ENCODE assay signal across 8 cellular contexts in the genomic region with DNA sequence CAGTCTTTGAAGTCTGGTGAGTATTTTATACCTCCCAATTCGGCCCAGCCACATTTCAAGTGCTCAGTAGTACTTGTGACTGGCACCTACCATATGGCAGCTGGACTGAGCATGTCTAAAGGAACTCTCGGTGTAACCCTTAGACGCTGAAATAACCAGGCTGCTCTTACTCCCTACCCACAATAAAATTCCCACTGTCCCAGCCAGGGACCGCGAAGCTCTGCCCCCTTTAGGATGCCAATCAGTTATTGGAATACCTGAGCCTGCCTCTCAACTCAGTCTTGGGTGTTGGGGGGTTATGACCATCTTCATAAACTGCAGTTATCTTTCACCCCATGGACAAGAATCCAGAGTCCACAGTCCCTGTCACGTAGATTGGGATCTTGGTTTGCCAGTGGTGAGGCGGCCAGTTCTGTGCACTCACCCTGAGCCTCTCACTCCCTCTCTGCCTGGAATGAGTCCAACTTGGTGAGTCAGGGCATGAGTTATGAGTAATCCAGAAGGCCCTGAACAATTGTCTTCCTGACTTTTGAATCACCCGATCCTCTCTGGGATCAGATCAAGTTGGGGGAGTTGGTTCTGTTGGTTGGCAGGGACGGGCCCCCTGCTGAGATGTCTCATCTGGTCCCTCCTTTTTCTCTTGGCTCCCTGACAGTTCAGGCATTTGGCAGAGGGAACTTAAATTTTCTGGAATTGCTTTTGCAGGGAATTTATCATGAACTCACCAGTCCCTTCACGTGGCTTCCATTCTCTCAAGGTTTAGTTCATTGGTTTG.
A peak's percentile ranks its signal among the peaks of the same experiment; 100 is the strongest.
DNase-seq lines count a peak whose midpoint lies in the region; ATAC-seq and TF ChIP-seq lines count a peak whose summit lies in the region.

No MANE protein-coding gene starts in this region.

- no peaks in the 10 kb centered on the region for H3K79me2 ChIP-seq in smooth muscle cell (ENCODE audit: low read depth)

- peak; percentile 59 for ATAC-seq in HG02610 (IDR thresholded peaks at IDR 0.05; ENCODE audit: unreplicated experiment)
- ATAC-seq in left ventricle myocardium superior: peak; percentile 98
- ATAC-seq in GM18868 (IDR thresholded peaks at IDR 0.05; ENCODE audit: unreplicated experiment): no peak

- peak overlapping the region; percentile 62 for H3K4me2 ChIP-seq in smooth muscle cell

- peak overlapping the region; percentile 53 for H3K9ac ChIP-seq in adipocyte (ENCODE audit: low read length)
- H3K9ac ChIP-seq in smooth muscle cell (ENCODE audit: low read depth): no peak overlapping the region

- H2AFZ ChIP-seq in smooth muscle cell (ENCODE audit: low read depth): no peak overlapping the region

- H3F3A ChIP-seq in smooth muscle cell (ENCODE audit: low read depth): no peaks in the 10 kb centered on the region

- TF ChIP-seq CTCF in AG09319 (IDR thresholded peaks at IDR 0.05; ENCODE audit: low read depth, low read length) (no peak), smooth muscle cell (IDR thresholded peaks at IDR 0.05; ENCODE audit: borderline replicate concordance, insufficient read depth, poor library complexity, severe bottlenecking) (no peak)

- H3K27me3 ChIP-seq in adipocyte (replicated peaks; ENCODE audit: control insufficient read depth, insufficient read depth, low read length) (no peaks in the 10 kb centered on the region), smooth muscle cell (ENCODE audit: low read depth) (no peaks in the 10 kb centered on the region)
- no peaks in the 10 kb centered on the region for H3K27me3 ChIP-seq in effector memory CD4-positive, alpha-beta T cell (replicated peaks; ENCODE audit: control insufficient read depth, insufficient read depth, low read length, poor library complexity, severe bottlenecking)

- no peaks in the 10 kb centered on the region for H3K9me3 ChIP-seq in adipocyte (ENCODE audit: control insufficient read depth, low read length)
- no peaks in the 10 kb centered on the region for H3K9me3 ChIP-seq in smooth muscle cell (replicated peaks; ENCODE audit: low read depth)
- no peaks in the 10 kb centered on the region for H3K9me3 ChIP-seq in effector memory CD4-positive, alpha-beta T cell (ENCODE audit: control insufficient read depth, low read length)

- H3K27ac ChIP-seq in smooth muscle cell (ENCODE audit: low read depth): peak overlapping the region; percentile 74
- no peak overlapping the region for H3K27ac ChIP-seq in effector memory CD4-positive, alpha-beta T cell (ENCODE audit: insufficient read depth, low read length, poor library complexity, severe bottlenecking)

- peak overlapping the region; percentile 46 for H3K4me3 ChIP-seq in adipocyte (ENCODE audit: low read length)
- H3K4me3 ChIP-seq in smooth muscle cell: no peak overlapping the region
- no peak overlapping the region for H3K4me3 ChIP-seq in effector memory CD4-positive, alpha-beta T cell (ENCODE audit: insufficient read depth, low read depth, low read length, poor library complexity, severe bottlenecking)

- intact Hi-C loops in left ventricle myocardium superior (cut with micrococcal nuclease): no loop called here

- DNase-seq in AG09319 (ENCODE audit: extremely low read depth, low read depth): peak; percentile 91
- DNase-seq in adipocyte (ENCODE audit: low read depth): peak; percentile 97
- DNase-seq in left ventricle myocardium superior: peak; percentile 49
- DNase-seq in smooth muscle cell (lab: John Stamatoyannopoulos, UW; ENCODE audit: unreplicated experiment): peak; percentile 27
- DNase-seq in effector memory CD4-positive, alpha-beta T cell: no peak
- no peak for DNase-seq in activated gamma-delta T cell (lab: John Stamatoyannopoulos, UW)

- H3K36me3 ChIP-seq in adipocyte (ENCODE audit: control insufficient read depth, insufficient read depth, low read length, severe bottlenecking): no peaks in the 10 kb centered on the region
- H3K36me3 ChIP-seq in smooth muscle cell (ENCODE audit: low read depth): no peaks in the 10 kb centered on the region
- H3K36me3 ChIP-seq in effector memory CD4-positive, alpha-beta T cell (ENCODE audit: control insufficient read depth, insufficient read depth, low read length): no peaks in the 10 kb centered on the region

- H3K4me1 ChIP-seq in adipocyte (ENCODE audit: control insufficient read depth, insufficient read depth, low read length) (peaks cover 20% of the 10 kb centered on the region), smooth muscle cell (ENCODE audit: low read depth) (peaks cover 9% of the 10 kb centered on the region)
- no peaks in the 10 kb centered on the region for H3K4me1 ChIP-seq in effector memory CD4-positive, alpha-beta T cell (ENCODE audit: control insufficient read depth, insufficient read depth, low read length, poor library complexity, severe bottlenecking)

- WGBS in smooth muscle cell (ENCODE audit: low lambda C conversion rate): 50% methylated on average over 10 of the region's 10 CpGs

- H4K20me1 ChIP-seq in smooth muscle cell (ENCODE audit: low read depth): no peaks in the 10 kb centered on the region

Comparison
In these comparisons a context has a peak if more than half of its experiments do, and no peak if none do; other contexts are left out.
1. DNase-seq: peak in AG09319 (single experiment), adipocyte (single experiment), left ventricle myocardium superior (single experiment) and smooth muscle cell (single experiment); none in effector memory CD4-positive, alpha-beta T cell (0 of 3) and activated gamma-delta T cell (single experiment).